In the genomic region with DNA sequence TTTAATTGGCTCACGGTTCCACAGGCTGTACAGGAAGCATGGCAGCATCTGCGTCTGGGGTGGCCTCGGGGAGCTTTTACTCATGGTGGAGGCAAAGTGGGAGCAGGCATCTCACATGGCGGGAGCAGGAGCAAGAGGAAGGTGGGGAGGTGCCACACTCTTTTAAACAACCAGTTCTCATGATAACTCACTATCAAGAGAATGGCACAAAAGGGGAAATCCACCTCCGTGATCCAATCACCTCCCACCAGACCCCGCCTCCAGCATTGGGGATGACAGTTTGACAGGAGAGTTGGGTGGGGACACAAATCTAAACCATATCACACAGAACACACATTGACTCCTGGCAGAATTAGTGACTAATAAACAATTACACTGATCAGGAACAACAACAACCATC, we compare ENCODE assay signal across 22 cellular contexts.
"Had no signal": no experiment of that assay in that cellular context is flagged by ENCODE, and none has a peak within 500 bp of the region (broad histone marks: within the 10 kb centered on the region; RNA-seq: fewer than 3 reads in every experiment).

No MANE protein-coding gene starts in this region.

- H3K27me3 ChIP-seq: colonic mucosa, heart right ventricle had no signal

- DNase-seq: colonic mucosa; cortex of kidney; effector CD8-positive, alpha-beta T cell; effector memory CD8-positive, alpha-beta T cell; endodermal cell; erythroblast; esophagus squamous epithelium; foreskin fibroblast; heart right ventricle; hippocampal formation; left cardiac atrium; left lung; left ventricle myocardium superior; lower lobe of right lung; mesenchymal stem cell; mucosa of descending colon; naive B cell had no signal

- H3K4me1 Mint-ChIP-seq: endodermal cell, naive B cell had no signal

- H3K4me3 Mint-ChIP-seq: dendritic cell treated with granulocyte-macrophage colony-stimulating factor and Interleukin-4, amounts not matched to agents 40 ng/mL and 50 ng/mL, for 4 days; effector memory CD8-positive, alpha-beta T cell; endodermal cell; mesothelial cell of epicardium; naive B cell had no signal

- H3K9me3 Mint-ChIP-seq: dendritic cell treated with granulocyte-macrophage colony-stimulating factor and Interleukin-4, amounts not matched to agents 40 ng/mL and 50 ng/mL, for 4 days; effector memory CD8-positive, alpha-beta T cell; endodermal cell; mesothelial cell of epicardium; naive B cell had no signal

- H3K27ac ChIP-seq: colonic mucosa, epithelial cell of prostate, esophagus squamous epithelium, gastroesophageal sphincter, heart right ventricle, left lung, lower lobe of right lung had no signal

- ATAC-seq: effector memory CD8-positive, alpha-beta T cell; esophagus mucosa; gastroesophageal sphincter; heart right ventricle; left cardiac atrium; left ventricle myocardium superior; mucosa of descending colon had no signal

- H3K4me1 ChIP-seq: colonic mucosa, esophagus squamous epithelium, gastroesophageal sphincter, heart right ventricle, left lung, lower lobe of right lung had no signal

- H3K27ac Mint-ChIP-seq: dendritic cell treated with granulocyte-macrophage colony-stimulating factor and Interleukin-4, amounts not matched to agents 40 ng/mL and 50 ng/mL, for 4 days; effector memory CD8-positive, alpha-beta T cell; endodermal cell had no signal

- H3K36me3 Mint-ChIP-seq: naive B cell had no signal
